Comparison of ENCODE assay signal across 21 cellular contexts in genomic region chr2:99424391-99424790, GRCh38.
"Had no signal": no experiment of that assay in that cellular context is flagged by ENCODE, and none has a peak within 500 bp of the region (broad histone marks: within the 10 kb centered on the region; RNA-seq: fewer than 3 reads in every experiment).

No MANE protein-coding gene starts in this region.

- FAIRE-seq: pancreas had no signal

- H3K4me3 ChIP-seq: esophagus squamous epithelium, heart left ventricle, pancreas, psoas muscle, right atrium auricular region, spleen, tibial artery had no signal

- H3K27me3 Mint-ChIP-seq: activated naive CD8-positive, alpha-beta T cell treated with anti-CD3 and anti-CD28 coated beads for 36 hours; dendritic cell treated with granulocyte-macrophage colony-stimulating factor and Interleukin-4, amounts not matched to agents 40 ng/mL and 50 ng/mL, for 4 days; memory B cell; natural killer cell treated with Interleukin-12 subunit alpha and Interleukin-12 subunit beta and Interleukin-15 and Interleukin-18, amount 100 ng/mL, for 72 hours had no signal

- H3K27me3 ChIP-seq: esophagus squamous epithelium, heart left ventricle, pancreas, right atrium auricular region, spleen, tibial artery had no signal

- H3K4me1 ChIP-seq: pancreas, spleen had no signal

- H3K9me3 Mint-ChIP-seq: activated naive CD8-positive, alpha-beta T cell treated with anti-CD3 and anti-CD28 coated beads for 36 hours; activated T-helper 2 cell treated with anti-CD3 and anti-CD28 coated beads, Interferon-gamma antibody, Interleukin-2, Interleukin-4, amounts not matched to agents 10 μg/mL and 5 μg/mL and 100 μg/mL, durations not matched to agents 14 hours and 24 hours and 36 hours; dendritic cell treated with granulocyte-macrophage colony-stimulating factor and Interleukin-4, amounts not matched to agents 40 ng/mL and 50 ng/mL, for 4 days; memory B cell; natural killer cell treated with Interleukin-12 subunit alpha and Interleukin-12 subunit beta and Interleukin-15 and Interleukin-18, amount 100 ng/mL, for 72 hours had no signal

- H3K27ac Mint-ChIP-seq: activated CD8-positive, alpha-beta T cell treated with anti-CD3 and anti-CD28 coated beads, Interleukin-2, amount 10 ng/mL, durations not matched to agents 7 days and 5 days; activated naive CD8-positive, alpha-beta T cell treated with anti-CD3 and anti-CD28 coated beads for 36 hours; activated T-helper 2 cell treated with anti-CD3 and anti-CD28 coated beads, Interferon-gamma antibody, Interleukin-2, Interleukin-4, amounts not matched to agents 10 μg/mL and 5 μg/mL and 100 μg/mL, durations not matched to agents 14 hours and 24 hours and 36 hours; dendritic cell treated with granulocyte-macrophage colony-stimulating factor and Interleukin-4, amounts not matched to agents 40 ng/mL and 50 ng/mL, for 4 days; memory B cell; natural killer cell treated with Interleukin-12 subunit alpha and Interleukin-12 subunit beta and Interleukin-15 and Interleukin-18, amount 100 ng/mL, for 72 hours had no signal

- H3K4me1 Mint-ChIP-seq: memory B cell had no signal

- H3K4me3 Mint-ChIP-seq: activated CD8-positive, alpha-beta T cell treated with anti-CD3 and anti-CD28 coated beads, Interleukin-2, amount 10 ng/mL, durations not matched to agents 7 days and 5 days; activated naive CD8-positive, alpha-beta T cell treated with anti-CD3 and anti-CD28 coated beads for 36 hours; dendritic cell treated with granulocyte-macrophage colony-stimulating factor and Interleukin-4, amounts not matched to agents 40 ng/mL and 50 ng/mL, for 4 days; memory B cell; natural killer cell treated with Interleukin-12 subunit alpha and Interleukin-12 subunit beta and Interleukin-15 and Interleukin-18, amount 100 ng/mL, for 72 hours had no signal

- H3K9me3 ChIP-seq: esophagus squamous epithelium, heart left ventricle, pancreas, psoas muscle, right atrium auricular region, spleen, tibial artery had no signal

- DNase-seq: activated CD4-positive, alpha-beta T cell treated with anti-CD3 and anti-CD28 coated beads, Interleukin-2, amount 50 U/mL, for 1 hour; activated CD4-positive, CD25-positive, alpha-beta regulatory T cell treated with anti-CD3 and anti-CD28 coated beads, Interleukin-2, amount 50 U/mL, for 72 hours; activated CD8-positive, alpha-beta T cell treated with anti-CD3 and anti-CD28 coated beads, Interleukin-2, amount 10 ng/mL, durations not matched to agents 7 days and 5 days; activated naive CD4-positive, alpha-beta T cell treated with Interleukin-2 at 50 U/mL for 16 hours; activated naive CD8-positive, alpha-beta T cell treated with anti-CD3 and anti-CD28 coated beads for 36 hours; effector CD4-positive, alpha-beta T cell; esophagus squamous epithelium; heart left ventricle; left cardiac atrium; psoas muscle; spleen; stimulated activated CD4-positive, alpha-beta T cell treated with anti-CD3 and anti-CD28 coated beads, Interleukin-4, amount 100 ng/mL, for 1 hour; stimulated activated naive CD4-positive, alpha-beta T cell treated with Interleukin-2 at 50 U/mL for 16 hours; tibial artery had no signal

- ATAC-seq: activated CD8-positive, alpha-beta T cell treated with anti-CD3 and anti-CD28 coated beads, Interleukin-2, amount 10 ng/mL, durations not matched to agents 7 days and 5 days; heart left ventricle; natural killer cell treated with Interleukin-12 subunit alpha and Interleukin-12 subunit beta and Interleukin-15 and Interleukin-18, amount 100 ng/mL, for 72 hours; pancreas had no signal

- H3K27ac ChIP-seq: heart left ventricle, pancreas, psoas muscle, right atrium auricular region, spleen, tibial artery, VCaP had no signal
